ENCODE assay signal across 15 cellular contexts in the genomic region with DNA sequence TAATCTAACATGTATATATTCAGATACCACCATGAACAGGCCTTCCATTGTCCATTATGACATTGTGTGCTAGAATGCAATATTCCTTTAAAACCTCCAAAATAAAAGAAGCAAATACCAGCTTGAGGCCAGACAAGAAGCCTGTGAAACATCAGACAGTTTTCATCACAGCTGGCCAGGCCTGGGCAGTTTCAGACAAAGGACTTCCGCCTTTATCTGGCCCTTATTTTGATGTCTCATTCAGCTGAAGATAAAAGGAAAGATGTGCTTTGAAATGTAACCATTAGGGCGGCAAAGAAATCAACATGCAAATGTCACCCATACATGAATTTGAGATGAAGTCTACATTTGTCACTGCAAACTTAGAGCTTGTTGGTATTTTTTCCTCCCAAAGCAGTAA.
A peak's percentile ranks its signal among the peaks of the same experiment; 100 is the strongest.
DNase-seq lines count a peak whose midpoint lies in the region; ATAC-seq and TF ChIP-seq lines count a peak whose summit lies in the region.
"Had no signal": no experiment of that assay in that cellular context is flagged by ENCODE, and none has a peak within 500 bp of the region (broad histone marks: within the 10 kb centered on the region; RNA-seq: fewer than 3 reads in every experiment).

No MANE protein-coding gene starts in this region.

- TF ChIP-seq POLR2A in heart left ventricle (IDR thresholded peaks at IDR 0.05) = no peak
- no peak for TF ChIP-seq POLR2A in breast epithelium (IDR thresholded peaks at IDR 0.05)

- H3K9me3 ChIP-seq in heart left ventricle (peaks cover 0 to 13% (median 2%) of the 10 kb centered on the region in 12 donors), T-helper 17 cell (ENCODE audit: control insufficient read depth, low read length, poor library complexity, severe bottlenecking) (no peaks in the 10 kb centered on the region), breast epithelium (peaks cover 0 to under 1% of the 10 kb centered on the region in 2 donors)

- DNase-seq in heart left ventricle = peak in 1 of 5 donors; percentile 45
- no peak for DNase-seq in cardiac septum (ENCODE audit: low spot score)
- peak; percentile 80 for DNase-seq in amniotic epithelial cell (ENCODE audit: low read depth)
- DNase-seq in iPS-NIHi11 (ENCODE audit: low spot score) = peak; percentile 32
- no peak for DNase-seq in activated T-cell treated with anti-CD3 and anti-CD28 coated beads, Interleukin-2, amount 50 U/mL, for 4 hours
- DNase-seq in stimulated activated CD4-positive, alpha-beta T cell treated with anti-CD3 and anti-CD28 coated beads, Interleukin-4, amount 100 ng/mL, for 4 hours = no peak
- DNase-seq in T-helper 17 cell = no peak
- DNase-seq in breast epithelium (ENCODE audit: low spot score in 2 of 2) = no peak
- DNase-seq: activated CD8-positive, alpha-beta memory T cell treated with anti-CD3 and anti-CD28 coated beads, Interleukin-2, amount 50 U/mL, for 4 hours; amygdala; GF-D8; NCI-H1436; PC-9; stimulated activated CD4-positive, alpha-beta T cell treated with anti-CD3 and anti-CD28 coated beads, Interleukin-4, amount 100 ng/mL, for 1 hour had no signal

- peak in 3 of 4 donors; percentile 60 to 91 (median 69) for ATAC-seq in heart left ventricle
- ATAC-seq in activated T-cell treated with anti-CD3 and anti-CD28 coated beads, Interleukin-2, amount 50 U/mL, for 4 hours = no peak
- no peak for ATAC-seq in T-helper 17 cell

- H3K4me1 Mint-ChIP-seq in activated T-cell treated with anti-CD3 and anti-CD28 coated beads, Interleukin-2, amount 50 U/mL, for 4 hours (ENCODE audit: low read depth) = no peaks in the 10 kb centered on the region
- no peaks in the 10 kb centered on the region for H3K4me1 Mint-ChIP-seq in T-helper 17 cell

- intact Hi-C loops in heart left ventricle (cut with DNase I) (no loop called here), cardiac septum (cut with DNase I) (no loop called here), breast epithelium (cut with DNase I; ENCODE audit: low total_unique reads) (no loop called here)

- peaks cover 13% of the 10 kb centered on the region for H3K9me3 Mint-ChIP-seq in activated T-cell treated with anti-CD3 and anti-CD28 coated beads, Interleukin-2, amount 50 U/mL, for 4 hours

- no peak overlapping the region for H3K4me3 Mint-ChIP-seq in activated T-cell treated with anti-CD3 and anti-CD28 coated beads, Interleukin-2, amount 50 U/mL, for 4 hours
- H3K4me3 Mint-ChIP-seq in T-helper 17 cell = no peak overlapping the region

- H3K4me3 ChIP-seq in heart left ventricle (no peak overlapping the region), breast epithelium (no peak overlapping the region)
- H3K4me3 ChIP-seq: PC-9 had no signal

- no peak for TF ChIP-seq CTCF in heart left ventricle (IDR thresholded peaks at IDR 0.05)
- TF ChIP-seq CTCF in breast epithelium (IDR thresholded peaks at IDR 0.05) = no peak

- no peaks in the 10 kb centered on the region for H3K4me1 ChIP-seq in heart left ventricle
- H3K4me1 ChIP-seq in breast epithelium = no peaks in the 10 kb centered on the region
- H3K4me1 ChIP-seq: parathyroid adenoma had no signal

- no peaks in the 10 kb centered on the region for H3K27me3 Mint-ChIP-seq in activated T-cell treated with anti-CD3 and anti-CD28 coated beads, Interleukin-2, amount 50 U/mL, for 4 hours (ENCODE audit: low read depth)
- H3K27me3 Mint-ChIP-seq in T-helper 17 cell = no peaks in the 10 kb centered on the region

- 16 to 24% (median 21%) methylated on average over 2 of the region's 2 CpGs for WGBS in heart left ventricle, 4 donors

- H3K27me3 ChIP-seq in heart left ventricle = no peaks in the 10 kb centered on the region
- H3K27me3 ChIP-seq in breast epithelium = no peaks in the 10 kb centered on the region

- H3K27ac Mint-ChIP-seq in T-helper 17 cell = no peak overlapping the region

- H3K36me3 ChIP-seq in heart left ventricle (no peaks in the 10 kb centered on the region), breast epithelium (no peaks in the 10 kb centered on the region)

- H3K27ac ChIP-seq in heart left ventricle = peak overlapping the region in 2 of 12 donors; percentile 28 to 58
- H3K27ac ChIP-seq in breast epithelium = no peak overlapping the region
- H3K27ac ChIP-seq: parathyroid adenoma, PC-9 had no signal

- H3K36me3 Mint-ChIP-seq in activated T-cell treated with anti-CD3 and anti-CD28 coated beads, Interleukin-2, amount 50 U/mL, for 4 hours (ENCODE audit: insufficient read depth) = no peaks in the 10 kb centered on the region
- no peaks in the 10 kb centered on the region for H3K36me3 Mint-ChIP-seq in T-helper 17 cell (ENCODE audit: low read depth)

Comparison
In these comparisons a context has a peak if more than half of its experiments do, and no peak if none do; other contexts are left out.
1. ATAC-seq: peak in heart left ventricle (3 of 4); none in activated T-cell treated with anti-CD3 and anti-CD28 coated beads, Interleukin-2, amount 50 U/mL, for 4 hours (0 of 2) and T-helper 17 cell (single experiment).
2. DNase-seq: peak in amniotic epithelial cell (single experiment) and iPS-NIHi11 (single experiment); none in cardiac septum (single experiment), activated T-cell treated with anti-CD3 and anti-CD28 coated beads, Interleukin-2, amount 50 U/mL, for 4 hours (single experiment), stimulated activated CD4-positive, alpha-beta T cell treated with anti-CD3 and anti-CD28 coated beads, Interleukin-4, amount 100 ng/mL, for 4 hours (0 of 2), T-helper 17 cell (0 of 3) and breast epithelium (0 of 2).